32 cellular contexts compared by ENCODE assay signal in the genomic region with DNA sequence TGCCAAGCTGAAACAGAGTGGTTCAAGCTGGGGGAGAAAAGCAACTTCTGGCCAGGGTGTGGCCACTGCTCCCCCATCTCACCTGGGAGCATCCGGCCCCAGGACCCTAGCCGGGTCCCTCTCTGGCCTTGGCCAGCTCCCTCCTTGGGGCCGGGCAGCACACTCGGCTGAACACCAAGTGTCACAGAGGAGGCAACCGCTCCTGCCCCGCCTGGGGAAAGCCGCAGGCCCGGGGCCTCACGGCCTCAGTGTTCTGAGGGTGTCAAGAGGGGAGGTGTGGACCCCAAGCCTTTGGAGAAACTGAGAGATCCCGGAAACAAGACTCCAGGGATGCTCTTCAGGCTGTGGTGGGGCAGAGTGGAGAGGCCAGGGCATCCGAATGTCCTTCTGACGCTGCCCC.
"Had no signal": no experiment of that assay in that cellular context is flagged by ENCODE, and none has a peak within 500 bp of the region (broad histone marks: within the 10 kb centered on the region; RNA-seq: fewer than 3 reads in every experiment).

No MANE protein-coding gene starts in this region.

- H3K27ac ChIP-seq: adrenal gland, body of pancreas, brain microvascular endothelial cell, breast epithelium, VCaP had no signal

- H3K4me1 ChIP-seq: adrenal gland, body of pancreas, breast epithelium had no signal

- H3K9me3 ChIP-seq: adrenal gland, body of pancreas, breast epithelium had no signal

- ATAC-seq: activated CD8-positive, alpha-beta T cell treated with anti-CD3 and anti-CD28 coated beads for 36 hours; activated naive CD4-positive, alpha-beta T cell treated with anti-CD3 and anti-CD28 coated beads, Interleukin-2, amount 50 U/mL, for 72 hours; activated T-cell treated with anti-CD3 and anti-CD28 coated beads, Interleukin-2, amount 50 U/mL, for 4 hours; activated T-cell treated with anti-CD3 and anti-CD28 coated beads, Interleukin-2, amount 50 U/mL, for 72 hours; activated T-helper 17 cell treated with anti-CD3 and anti-CD28 coated beads, Interleukin-2, amount 50 U/mL, for 72 hours; body of pancreas had no signal

- H3K36me3 ChIP-seq: adrenal gland, brain microvascular endothelial cell, breast epithelium had no signal

- H3K4me3 ChIP-seq: adrenal gland, body of pancreas, breast epithelium had no signal

- DNase-seq: activated B cell treated with CpG ODN at 0.5 μM for 24 hours; activated CD4-positive, alpha-beta memory T cell treated with anti-CD3 and anti-CD28 coated beads for 36 hours; activated CD4-positive, alpha-beta T cell treated with anti-CD3 and anti-CD28 coated beads for 4 hours; activated CD4-positive, alpha-beta T cell treated with anti-CD3 and anti-CD28 coated beads, Interleukin-2, amount 10 ng/mL, durations not matched to agents 24 days and 14 days; activated CD4-positive, alpha-beta T cell treated with anti-CD3 and anti-CD28 coated beads, Interleukin-2, amount 50 U/mL, for 1 hour; activated CD4-positive, alpha-beta T cell treated with anti-CD3 and anti-CD28 coated beads, Interleukin-2, amount 50 U/mL, for 4 hours; activated CD4-positive, CD25-positive, alpha-beta regulatory T cell treated with anti-CD3 and anti-CD28 coated beads, Interleukin-2, amount 50 U/mL, for 72 hours; activated CD8-positive, alpha-beta memory T cell treated with anti-CD3 and anti-CD28 coated beads, Interleukin-2, amount 50 U/mL, for 4 hours; activated CD8-positive, alpha-beta T cell treated with anti-CD3 and anti-CD28 coated beads for 36 hours; activated effector memory CD4-positive, alpha-beta T cell treated with anti-CD3 and anti-CD28 coated beads, Interleukin-2, amount 50 U/mL, for 16 hours; activated gamma-delta T cell treated with Interleukin-2 at 50 U/mL for 16 hours; activated naive CD4-positive, alpha-beta T cell; activated naive CD4-positive, alpha-beta T cell treated with anti-CD3 and anti-CD28 coated beads for 36 hours; activated naive CD4-positive, alpha-beta T cell treated with anti-CD3 and anti-CD28 coated beads, Interleukin-2, amount 50 U/mL, for 16 hours; activated naive CD8-positive, alpha-beta T cell treated with anti-CD3 and anti-CD28 coated beads for 36 hours; activated T-cell treated with anti-CD3 and anti-CD28 coated beads for 4 hours; activated T-cell treated with anti-CD3 and anti-CD28 coated beads, Interleukin-2, amount 50 U/mL, for 1 hour; activated T-cell treated with anti-CD3 and anti-CD28 coated beads, Interleukin-2, amount 50 U/mL, for 4 hours; activated T-cell treated with anti-CD3 and anti-CD28 coated beads, Interleukin-2, amount 50 U/mL, for 72 hours; adrenal gland; amniotic stem cell; aorta; body of pancreas; brain microvascular endothelial cell; central memory CD4-positive, alpha-beta T cell; T-helper 1 cell; T-helper 2 cell; T-helper 9 cell had no signal
